Comparison of ENCODE assay signal across 8 cellular contexts in the genomic region with DNA sequence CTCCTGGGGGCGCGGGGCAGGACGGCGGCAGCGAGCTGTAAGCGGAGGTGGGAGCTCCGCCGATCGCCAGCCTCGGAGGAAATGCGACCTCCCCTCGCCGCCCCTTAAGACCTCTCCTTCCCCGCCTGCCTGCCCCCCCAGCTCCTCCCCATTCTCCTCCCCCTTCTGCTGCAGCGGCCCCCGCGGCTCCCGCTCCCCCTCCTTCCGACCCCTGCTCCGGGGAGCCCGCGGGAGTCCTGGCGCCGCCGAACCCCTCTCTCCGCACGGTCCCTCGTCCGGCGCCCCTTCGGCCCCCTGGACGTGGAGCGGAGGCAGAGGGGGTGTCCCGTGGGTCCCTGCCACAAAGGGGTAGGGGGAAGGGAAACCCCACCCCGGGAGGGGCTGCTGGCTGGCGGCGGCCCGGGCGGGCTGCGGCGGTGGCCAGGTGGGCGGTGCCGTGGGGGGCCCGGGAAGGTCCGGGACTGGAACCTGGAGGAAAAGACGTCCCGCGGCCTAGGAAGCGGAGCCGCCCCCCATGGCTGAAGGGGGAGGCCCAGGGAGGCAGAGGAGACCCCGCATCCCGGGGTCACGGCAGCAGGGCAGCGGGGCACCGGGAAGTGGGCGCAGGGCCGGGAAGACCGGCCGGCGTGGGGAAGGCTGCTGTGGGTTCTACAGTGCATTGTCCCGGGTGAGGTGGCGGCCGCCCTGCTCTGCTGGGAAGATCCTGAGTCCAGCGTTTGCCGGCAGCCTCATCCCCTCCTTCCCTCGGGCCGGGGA. TPM values are rescaled to one million over a fixed set of nuclear protein-coding genes. Genes with fewer than 3 reads are reported as not detected.
DNase-seq lines count a peak whose midpoint lies in the region; ATAC-seq and TF ChIP-seq lines count a peak whose summit lies in the region.

Gene FSTL1 (minus strand): TSS at position 79 of the 756 bp plus-strand sequence. CDS start 246 bp downstream, outside the sequence.

- peaks cover 0 to 8% of the 10 kb centered on the region in 2 donors for H3K36me3 Mint-ChIP-seq in CD14-positive monocyte

- peaks cover 36% of the 10 kb centered on the region for H3K4me1 ChIP-seq in skeletal muscle satellite cell (ENCODE audit: control insufficient read depth, insufficient read depth, low read length)

- peak within 1 kb of the TSS; percentile 98 for H3K9ac ChIP-seq in skeletal muscle satellite cell (ENCODE audit: low read depth, low read length)

- intact Hi-C loops in CD14-positive monocyte (cut with micrococcal nuclease), result no loop called here

- peak within 1 kb of the TSS; percentile 92 to 96 for H3K4me3 Mint-ChIP-seq in CD14-positive monocyte

- DNase-seq in CD14-positive monocyte (ENCODE audit: low spot score) (no peak), caudate nucleus (lab: John Stamatoyannopoulos, UW) (peak in 16 of 61 donors; percentile 7 to 51 (median 22)), iris pigment epithelial cell (ENCODE audit: low read depth) (peak; percentile 72), SIG-M5 treated with dmso at 0.1 percent for 504 hours (lab: John Stamatoyannopoulos, UW; ENCODE audit: unreplicated experiment) (no peak), NCI-H69 (lab: John Stamatoyannopoulos, UW) (no peak)

- no peak; the same call in 1 of the 2 replicates for TF ChIP-seq EP300 in Ishikawa (IDR thresholded peaks at IDR 0.05; ENCODE audit: borderline replicate concordance)

- peak within 1 kb of the TSS; percentile 87 for H3K4me3 ChIP-seq in skeletal muscle satellite cell (ENCODE audit: low read length)

- peak within 1 kb of the TSS; percentile 44 for H3K27ac ChIP-seq in caudate nucleus (ENCODE audit: low read depth, low read length)

- TF ChIP-seq CTCF in CD14-positive monocyte (IDR thresholded peaks at IDR 0.05), result no peak

- peaks cover 0 to 15% (median 9%) of the 10 kb centered on the region in 7 donors for H3K9me3 Mint-ChIP-seq in CD14-positive monocyte

- TF ChIP-seq RAD21 in Ishikawa (IDR thresholded peaks at IDR 0.05; ENCODE audit: low read depth), result no peak

- H3K27me3 Mint-ChIP-seq in CD14-positive monocyte (ENCODE audit: low read depth in 3 of 3), result peaks cover 24 to 51% (median 39%) of the 10 kb centered on the region in 3 donors

- H3K4me1 Mint-ChIP-seq in CD14-positive monocyte, result peaks cover 12% of the 10 kb centered on the region

- peak within 1 kb of the TSS; percentile 80 for H3K4me2 ChIP-seq in skeletal muscle satellite cell (ENCODE audit: low read length)

- H3K27me3 ChIP-seq in skeletal muscle satellite cell (ENCODE audit: control insufficient read depth, insufficient read depth, low read length), result no peaks in the 10 kb centered on the region

- peaks cover 24% of the 10 kb centered on the region for H3K36me3 ChIP-seq in skeletal muscle satellite cell (ENCODE audit: insufficient read depth, low read length)

- ATAC-seq in GM21526 (IDR thresholded peaks at IDR 0.05; ENCODE audit: low FRiP score, unreplicated experiment), result no peak

- H3K27ac Mint-ChIP-seq in CD14-positive monocyte, result peak within 1 kb of the TSS in 3 of 7 donors; percentile 19 to 39 (median 21)

- H3K9me3 ChIP-seq in skeletal muscle satellite cell (replicated peaks; ENCODE audit: low read length), result no peaks in the 10 kb centered on the region

TF ChIP-seq in Ishikawa, 13 proteins besides CTCF, POLR2A, EP300 and RAD21:
- TF ChIP-seq NFIC (IDR thresholded peaks at IDR 0.05) (no peak), TAF1 (IDR thresholded peaks at IDR 0.05; ENCODE audit: low read depth) (no peak; the same call in none of the 2 replicates), CEBPB (IDR thresholded peaks at IDR 0.05) (no peak), CREB1 (IDR thresholded peaks at IDR 0.05; ENCODE audit: low read depth) (no peak), ZBTB7A (IDR thresholded peaks at IDR 0.05; ENCODE audit: low read depth) (peak; percentile 90), EGR1 (IDR thresholded peaks at IDR 0.05) (no peak; the same call in 1 of the 2 replicates)
- TF ChIP-seq, protein P1, sequence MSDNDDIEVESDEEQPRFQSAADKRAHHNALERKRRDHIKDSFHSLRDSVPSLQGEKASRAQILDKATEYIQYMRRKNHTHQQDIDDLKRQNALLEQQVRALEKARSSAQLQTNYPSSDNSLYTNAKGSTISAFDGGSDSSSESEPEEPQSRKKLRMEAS (IDR thresholded peaks at IDR 0.05), result no peak

RNA-seq across cellular contexts. Expression of gene FSTL1, which starts in this region (rescaled TPM):
- under 1 TPM; 0.13 to 0.44 TPM for polyA plus RNA-seq in CD14-positive monocyte
- 667 and 754 TPM in 2 replicates for total RNA-seq in skeletal muscle satellite cell (2012; rRNA removed)
